In the genomic region with DNA sequence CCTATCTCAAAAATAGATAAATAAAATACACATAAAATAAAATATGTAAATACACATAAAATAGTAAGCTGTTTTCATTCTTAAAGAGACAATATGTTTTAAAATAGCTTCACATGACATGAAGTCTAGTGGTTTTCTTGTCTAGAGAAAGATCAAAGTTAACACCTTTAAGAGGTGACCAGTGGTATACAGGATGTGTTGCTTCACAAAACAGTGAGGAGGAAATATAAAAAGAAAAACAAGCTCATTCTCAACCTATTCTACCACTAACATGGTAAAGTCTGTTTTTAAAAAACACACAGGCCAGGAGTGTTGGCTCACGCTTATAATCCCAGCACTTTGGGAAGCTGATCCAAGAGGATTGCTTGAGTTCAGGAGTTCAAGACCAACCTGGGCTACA, we compare ENCODE assay signal across 33 cellular contexts.
"Had no signal": no experiment of that assay in that cellular context is flagged by ENCODE, and none has a peak within 500 bp of the region (broad histone marks: within the 10 kb centered on the region; RNA-seq: fewer than 3 reads in every experiment).

No MANE protein-coding gene starts in this region.

- DNase-seq: Karpas-422, Kasumi-1, KG1, MG63, MM.1S, MV-4-11, NCI-H1048, NCI-H1092, NCI-H1092 treated with DMSO at 0.1 percent for 48 hours, NCI-H1105, NCI-H1105 treated with DMSO at 0.1 percent for 48 hours, NCI-H1417, NCI-H1417 treated with DMSO at 0.1 percent for 48 hours, NCI-H1436, NCI-H1436 treated with DMSO at 0.1 percent for 48 hours, NCI-H146, NCI-H1694, NCI-H1694 treated with DMSO at 0.1 percent for 48 hours, NCI-H187, NCI-H187 treated with DMSO at 0.1 percent for 48 hours, NCI-H1930, NCI-H2029, NCI-H2029 treated with DMSO at 0.1 percent for 48 hours, NCI-H2081, NCI-H2081 treated with DMSO at 0.1 percent for 48 hours, NCI-H2107, NCI-H2171, NCI-H2171 treated with DMSO at 0.1 percent for 48 hours, NCI-H2227 treated with DMSO at 0.1 percent for 48 hours, NCI-H226, NCI-H345, NCI-H446, NCI-H446 treated with DMSO at 0.1 percent for 48 hours had no signal
